ENCODE assay signal across 12 cellular contexts in the genomic region with DNA sequence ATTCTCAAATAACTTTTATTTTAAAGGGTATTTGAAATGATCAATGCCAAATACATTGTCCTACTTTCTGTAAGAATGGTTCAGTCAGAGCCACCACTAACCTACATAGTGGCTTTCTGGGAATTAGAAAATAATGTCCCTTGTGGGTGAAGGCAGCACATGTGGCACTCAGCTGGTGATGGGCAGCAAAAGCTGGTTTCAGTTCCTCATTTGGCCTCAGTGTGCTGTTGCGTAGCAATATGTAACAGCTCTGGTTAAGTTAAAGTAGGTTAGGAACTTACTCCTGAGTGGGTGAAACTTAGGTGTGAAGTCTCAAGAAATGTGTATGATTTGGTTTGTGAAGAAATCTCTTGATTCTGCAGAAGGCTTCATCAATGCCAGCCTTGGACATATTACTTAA.
DNase-seq lines count a peak whose midpoint lies in the region; ATAC-seq and TF ChIP-seq lines count a peak whose summit lies in the region.
"Had no signal": no experiment of that assay in that cellular context is flagged by ENCODE, and none has a peak within 500 bp of the region (broad histone marks: within the 10 kb centered on the region; RNA-seq: fewer than 3 reads in every experiment).

No MANE protein-coding gene starts in this region.

- H3K27me3 ChIP-seq in vagina: no peaks in the 10 kb centered on the region
- H3K27me3 ChIP-seq: pancreas had no signal

- no peak overlapping the region for H3K27ac ChIP-seq in vagina
- H3K27ac ChIP-seq: epithelial cell of prostate, pancreas had no signal

- intact Hi-C loops in posterior vena cava (cut with DNase I): no loop called here
- intact Hi-C loops in vagina (cut with DNase I): no loop called here

- no peaks in the 10 kb centered on the region for H3K4me1 ChIP-seq in vagina
- H3K4me1 ChIP-seq: pancreas had no signal

- no peaks in the 10 kb centered on the region for H3K36me3 ChIP-seq in vagina
- H3K36me3 ChIP-seq: pancreas had no signal

- H3K9me3 ChIP-seq in vagina: no peaks in the 10 kb centered on the region
- H3K9me3 ChIP-seq: pancreas had no signal

- no peak for TF ChIP-seq POLR2A in GM18505 (IDR thresholded peaks at IDR 0.05; ENCODE audit: borderline replicate concordance, extremely low read depth, insufficient read depth, insufficient read length)
- TF ChIP-seq POLR2A in vagina (IDR thresholded peaks at IDR 0.05): no peak

- no peak for TF ChIP-seq CTCF in vagina (IDR thresholded peaks at IDR 0.05)

- no peak overlapping the region for H3K4me3 ChIP-seq in vagina
- H3K4me3 ChIP-seq: pancreas had no signal

- peak; percentile 98 for ATAC-seq in GM18505 (IDR thresholded peaks at IDR 0.05; ENCODE audit: unreplicated experiment)
- peak; percentile 99 for ATAC-seq in GM21447 (IDR thresholded peaks at IDR 0.05; ENCODE audit: unreplicated experiment)
- ATAC-seq in HG03139 (IDR thresholded peaks at IDR 0.05; ENCODE audit: unreplicated experiment): peak; percentile 88

- DNase-seq in OCI-M1 (lab: John Stamatoyannopoulos, UW): peak; percentile 13
- no peak for DNase-seq in NCI-H1694 treated with DMSO at 0.1 percent for 48 hours (lab: John Stamatoyannopoulos, UW)
- no peak for DNase-seq in cerebellar cortex (ENCODE audit: low spot score)
- no peak for DNase-seq in posterior vena cava (ENCODE audit: low spot score)
- no peak for DNase-seq in vagina (ENCODE audit: extremely low spot score in 2 of 2)
- DNase-seq: activated CD4-positive, alpha-beta T cell treated with anti-CD3 and anti-CD28 coated beads for 1 hour; islet precursor cell; pancreas had no signal
